ENCODE assay signal across 7 cellular contexts in genomic region chr3:185283374-185283935, GRCh38. TPM values are rescaled to one million over a fixed set of nuclear protein-coding genes. Genes with fewer than 3 reads are reported as not detected.
DNase-seq lines count a peak whose midpoint lies in the region; ATAC-seq and TF ChIP-seq lines count a peak whose summit lies in the region.

No MANE protein-coding gene starts in this region.

- TF ChIP-seq CTCF in activated B cell treated with CpG ODN at 0.5 μM for 24 hours (IDR thresholded peaks at IDR 0.05): no peak

- POLR2A ChIA-PET in HEK293T (lab: Yijun Ruan, JAX): no interaction called here
- POLR2A ChIA-PET in activated B cell treated with CpG ODN at 0.5 μM for 24 hours (lab: Charles Lee): no interaction called here

- H3K4me3 ChIP-seq in iPS DF 6.9 (ENCODE audit: low read length): peak overlapping the region; percentile 86; the same call in 1 of the 2 replicates

- H3K4me1 ChIP-seq in iPS DF 6.9 (ENCODE audit: control insufficient read depth, insufficient read depth, low read length): no peaks in the 10 kb centered on the region

- H3K27ac ChIP-seq in iPS DF 6.9 (ENCODE audit: low read length): no peak overlapping the region

- peaks cover 14% of the 10 kb centered on the region for H3K27me3 Mint-ChIP-seq in activated B cell treated with CpG ODN at 0.5 μM for 24 hours
- H3K27me3 Mint-ChIP-seq in stimulated activated naive CD8-positive, alpha-beta T cell treated with anti-CD3 and anti-CD28 coated beads, Interleukin-15, amount 100 ng/mL, for 72 hours: peaks cover 8% of the 10 kb centered on the region

- intact Hi-C loops in activated B cell treated with CpG ODN at 0.5 μM for 24 hours (cut with micrococcal nuclease): loop anchor here (5.0 to 10.0 kb wide), 4 partner anchors 76 to 1399 kb away; partner anchors contain the start of genes PARL, TMEM41A and VPS8

- no peak overlapping the region for H3K27ac Mint-ChIP-seq in activated B cell treated with CpG ODN at 0.5 μM for 24 hours
- peak overlapping the region in 1 of 2 donors; percentile 93 for H3K27ac Mint-ChIP-seq in stimulated activated naive CD8-positive, alpha-beta T cell treated with anti-CD3 and anti-CD28 coated beads, Interleukin-15, amount 100 ng/mL, for 72 hours

- ATAC-seq in activated B cell treated with CpG ODN at 0.5 μM for 24 hours (ENCODE audit: low read depth) (no peak), HG02571 (IDR thresholded peaks at IDR 0.05; ENCODE audit: unreplicated experiment) (no peak)
- no peak for ATAC-seq in stimulated activated naive CD8-positive, alpha-beta T cell treated with anti-CD3 and anti-CD28 coated beads, Interleukin-15, amount 100 ng/mL, for 72 hours

- H3K27me3 ChIP-seq in iPS DF 6.9 (ENCODE audit: control insufficient read depth, insufficient read depth, low read length): no peaks in the 10 kb centered on the region

- no CpG with 5 or more reads among the region's 9 CpGs for WGBS in iPS DF 6.9 (ENCODE audit: insufficient coverage, insufficient read length)

- H3K9me3 Mint-ChIP-seq in activated B cell treated with CpG ODN at 0.5 μM for 24 hours: peaks cover 14% of the 10 kb centered on the region
- no peaks in the 10 kb centered on the region for H3K9me3 Mint-ChIP-seq in stimulated activated naive CD8-positive, alpha-beta T cell treated with anti-CD3 and anti-CD28 coated beads, Interleukin-15, amount 100 ng/mL, for 72 hours

- CTCF ChIA-PET in HEK293T (lab: Yijun Ruan, JAX) (no interaction called here), activated B cell treated with CpG ODN at 0.5 μM for 24 hours (lab: Charles Lee) (no interaction called here)

- H3K4me3 Mint-ChIP-seq in activated B cell treated with CpG ODN at 0.5 μM for 24 hours: peak overlapping the region; percentile 95
- peak overlapping the region; percentile 99 for H3K4me3 Mint-ChIP-seq in stimulated activated naive CD8-positive, alpha-beta T cell treated with anti-CD3 and anti-CD28 coated beads, Interleukin-15, amount 100 ng/mL, for 72 hours

- no peaks in the 10 kb centered on the region for H3K9me3 ChIP-seq in iPS DF 6.9 (ENCODE audit: control insufficient read depth, insufficient read depth, low read length)

- H3K4me1 Mint-ChIP-seq in activated B cell treated with CpG ODN at 0.5 μM for 24 hours: peaks cover 21% of the 10 kb centered on the region
- peaks cover 27% of the 10 kb centered on the region for H3K4me1 Mint-ChIP-seq in stimulated activated naive CD8-positive, alpha-beta T cell treated with anti-CD3 and anti-CD28 coated beads, Interleukin-15, amount 100 ng/mL, for 72 hours

- no peak for DNase-seq in HEK293T (ENCODE audit: extremely low spot score)
- no peak for DNase-seq in activated B cell treated with CpG ODN at 0.5 μM for 24 hours
- no peak for DNase-seq in iPS DF 6.9 (ENCODE audit: low read depth, low spot score)
- no peak for DNase-seq in stimulated activated naive CD8-positive, alpha-beta T cell treated with anti-CD3 and anti-CD28 coated beads, Interleukin-15, amount 100 ng/mL, for 72 hours
- no peak for DNase-seq in NCI-H1436 (lab: John Stamatoyannopoulos, UW)
- no peak for DNase-seq in dedifferentiated amniotic fluid mesenchymal stem cell (ENCODE audit: extremely low spot score)

- peaks cover 8% of the 10 kb centered on the region for H3K36me3 Mint-ChIP-seq in activated B cell treated with CpG ODN at 0.5 μM for 24 hours (ENCODE audit: low read depth)

- no peaks in the 10 kb centered on the region for H3K36me3 ChIP-seq in iPS DF 6.9 (ENCODE audit: control insufficient read depth, insufficient read depth, low read length)

TF ChIP-seq in HEK293T, 16 proteins besides CTCF, POLR2A, EP300 and RAD21:
- 0 out of 2 replicates have a peak, but pooled peaks have one; percentile 6 for TF ChIP-seq L3MBTL2 (conservative IDR thresholded peaks at IDR 0.05)
- no peak for TF ChIP-seq FOXM1 (IDR thresholded peaks at IDR 0.05; ENCODE audit: borderline replicate concordance)

RNA-seq across cellular contexts. Expression of gene EHHADH, which starts 29.6 kb away (rescaled TPM):
- 1.1 and 1.7 TPM in 2 replicates for total RNA-seq in activated B cell treated with CpG ODN at 0.5 μM for 24 hours
